ENCODE assay signal across 8 cellular contexts in the genomic region with DNA sequence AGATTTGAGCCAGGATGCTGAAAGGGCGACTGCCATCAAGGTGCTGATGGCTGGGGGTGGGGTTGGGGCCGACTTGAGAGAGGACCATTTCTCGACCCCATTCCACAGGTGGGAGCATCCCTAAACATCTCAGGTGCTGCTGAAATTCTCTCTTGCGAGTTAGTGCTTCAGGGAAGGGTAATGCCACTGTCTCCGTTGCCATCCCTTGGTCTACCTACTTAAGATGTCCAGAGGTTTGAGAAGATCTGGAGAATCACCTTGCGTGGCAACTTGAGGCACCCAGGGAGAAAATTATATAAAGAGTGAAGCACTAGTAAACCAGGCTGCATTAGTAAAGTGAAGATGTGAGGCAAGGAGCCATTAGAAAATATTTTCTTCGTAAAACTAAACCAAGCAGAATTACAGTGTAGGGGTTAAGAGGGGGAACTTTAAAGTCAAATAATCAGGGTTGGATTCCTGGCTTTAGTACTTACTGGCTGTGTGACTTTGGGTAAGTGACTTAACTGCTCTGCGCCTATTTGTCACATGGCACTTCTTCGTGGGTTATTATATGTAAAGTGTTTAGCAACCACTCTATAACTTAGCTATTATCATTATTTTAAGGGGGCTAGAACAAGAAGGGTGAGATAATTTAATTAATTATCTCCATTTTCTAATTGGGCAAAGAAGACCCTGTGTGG. TPM values are rescaled to one million over a fixed set of nuclear protein-coding genes. Genes with fewer than 3 reads are reported as not detected.
DNase-seq lines count a peak whose midpoint lies in the region; ATAC-seq and TF ChIP-seq lines count a peak whose summit lies in the region.

No MANE protein-coding gene starts in this region.

- H3K4me3 ChIP-seq in AG04449 (ENCODE audit: low read depth, low read length), result peak overlapping the region; percentile 92

- no peak for ATAC-seq in naive B cell (ENCODE audit: low read depth in 2 of 2)

- CTCF ChIA-PET in AG04449 (lab: Yijun Ruan, JAX), result interaction anchor here (0.7 to 5.7 kb wide), 3 partner anchors 31 to 222 kb away, joined by 3 to 166 read pairs (median 3); no protein-coding TSS in a partner anchor

- H3K36me3 Mint-ChIP-seq in IgD-negative memory B cell (no peaks in the 10 kb centered on the region), chondrocyte (ENCODE audit: low read depth) (no peaks in the 10 kb centered on the region), naive B cell (no peaks in the 10 kb centered on the region)

- H3K9me3 Mint-ChIP-seq in IgD-negative memory B cell (no peaks in the 10 kb centered on the region), chondrocyte (ENCODE audit: low read depth) (no peaks in the 10 kb centered on the region), naive B cell (no peaks in the 10 kb centered on the region)

- H3K27me3 Mint-ChIP-seq in IgD-negative memory B cell (peaks cover 4% of the 10 kb centered on the region), chondrocyte (ENCODE audit: low read depth) (no peaks in the 10 kb centered on the region), naive B cell (no peaks in the 10 kb centered on the region)

- no peak for DNase-seq in AG04449 (ENCODE audit: low read depth, low spot score)
- DNase-seq in chondrocyte (ENCODE audit: low spot score), result no peak
- DNase-seq in naive B cell, result no peak
- no peak for DNase-seq in NCI-H226
- no peak for DNase-seq in NCI-H1417 treated with DMSO at 0.1 percent for 48 hours (lab: John Stamatoyannopoulos, UW)
- DNase-seq in stimulated activated CD4-positive, alpha-beta T cell treated with anti-CD3 and anti-CD28 coated beads, Interleukin-15, amount 100 ng/mL, for 24 hours, result no peak
- DNase-seq in NCI-H748 (lab: John Stamatoyannopoulos, UW; ENCODE audit: unreplicated experiment), result no peak

- POLR2A ChIA-PET in AG04449 (lab: Yijun Ruan, JAX), result no interaction called here

- H3K4me1 Mint-ChIP-seq in IgD-negative memory B cell (peaks cover 56 to 61% (median 60%) of the 10 kb centered on the region in 3 donors), chondrocyte (ENCODE audit: low read depth) (peaks cover 50% of the 10 kb centered on the region), naive B cell (peaks cover 66 to 88% (median 87%) of the 10 kb centered on the region in 3 donors)

- H3K4me3 Mint-ChIP-seq in IgD-negative memory B cell (peak overlapping the region; percentile 88 to 97 (median 92)), chondrocyte (ENCODE audit: unreplicated experiment) (peak overlapping the region; percentile 96), naive B cell (peak overlapping the region; percentile 88 to 98 (median 95))

- H3K27ac Mint-ChIP-seq in IgD-negative memory B cell, result peak overlapping the region; percentile 77 to 94 (median 85)
- H3K27ac Mint-ChIP-seq in chondrocyte (ENCODE audit: unreplicated experiment), result peak overlapping the region; percentile 41
- H3K27ac Mint-ChIP-seq in naive B cell, result peak overlapping the region; percentile 93 to 100 (median 98)

- TF ChIP-seq CTCF in AG04449 (IDR thresholded peaks at IDR 0.05; ENCODE audit: insufficient read depth, low read length, missing control alignments) (no peak), chondrocyte (IDR thresholded peaks at IDR 0.05) (no peak)

RNA-seq across cellular contexts. Expression of gene RFTN1, which starts 0.7 kb away (rescaled TPM):
- polyA plus RNA-seq in IgD-negative memory B cell (43.1 TPM), naive B cell (ENCODE audit: low read depth in 6 of 6) (100 to 1,000 TPM in 3 of 6 donors, 10 to 100 TPM in 3; 63.0 to 147 (median 106) TPM)
- 53.3 to 54.9 TPM (median 53.4 TPM) in 3 replicates for total RNA-seq in chondrocyte

Comparison
In these comparisons a context has a peak if more than half of its experiments do, and no peak if none do; other contexts are left out.
1. H3K27ac Mint-ChIP-seq: peak in every context shown above with its lines; median percentile 98 in naive B cell; 85 in IgD-negative memory B cell; 41 in chondrocyte.